ENCODE assay signal across 1 cellular context in the genomic region with DNA sequence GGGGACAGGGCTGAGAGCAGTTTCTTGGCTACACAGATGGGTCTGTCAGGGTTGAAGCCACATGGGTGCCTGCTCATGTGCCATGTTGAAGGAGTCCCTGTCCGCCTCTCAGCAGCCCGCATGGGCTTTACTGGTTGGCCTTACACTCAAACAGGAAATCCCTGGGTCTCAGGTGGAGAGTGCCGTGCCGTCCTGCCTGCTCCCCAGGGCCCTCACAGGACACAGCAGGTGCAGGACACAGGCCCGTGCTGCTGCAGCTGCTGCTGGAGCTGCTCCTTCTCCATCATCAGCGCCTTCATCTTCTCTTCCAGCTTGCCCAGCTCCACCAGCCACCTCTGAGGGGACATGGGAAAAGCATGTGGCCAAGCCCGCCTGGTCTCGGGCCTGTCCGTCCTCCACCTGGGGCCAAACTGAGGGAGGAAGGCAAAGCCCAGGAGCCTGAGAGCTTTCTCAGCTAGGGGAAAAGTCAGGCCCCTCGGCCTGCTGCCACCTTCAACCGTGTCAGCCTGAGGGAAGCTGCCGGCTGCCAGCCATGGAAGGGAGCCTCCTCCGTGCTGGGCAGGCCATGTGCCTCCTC.
TF ChIP-seq lines count a peak whose summit lies in the region.

No MANE protein-coding gene starts in this region.

TF ChIP-seq in HEK293, 187 proteins besides CTCF, POLR2A, EP300 and RAD21 (continued from another document):
- TF ChIP-seq, protein P1, sequence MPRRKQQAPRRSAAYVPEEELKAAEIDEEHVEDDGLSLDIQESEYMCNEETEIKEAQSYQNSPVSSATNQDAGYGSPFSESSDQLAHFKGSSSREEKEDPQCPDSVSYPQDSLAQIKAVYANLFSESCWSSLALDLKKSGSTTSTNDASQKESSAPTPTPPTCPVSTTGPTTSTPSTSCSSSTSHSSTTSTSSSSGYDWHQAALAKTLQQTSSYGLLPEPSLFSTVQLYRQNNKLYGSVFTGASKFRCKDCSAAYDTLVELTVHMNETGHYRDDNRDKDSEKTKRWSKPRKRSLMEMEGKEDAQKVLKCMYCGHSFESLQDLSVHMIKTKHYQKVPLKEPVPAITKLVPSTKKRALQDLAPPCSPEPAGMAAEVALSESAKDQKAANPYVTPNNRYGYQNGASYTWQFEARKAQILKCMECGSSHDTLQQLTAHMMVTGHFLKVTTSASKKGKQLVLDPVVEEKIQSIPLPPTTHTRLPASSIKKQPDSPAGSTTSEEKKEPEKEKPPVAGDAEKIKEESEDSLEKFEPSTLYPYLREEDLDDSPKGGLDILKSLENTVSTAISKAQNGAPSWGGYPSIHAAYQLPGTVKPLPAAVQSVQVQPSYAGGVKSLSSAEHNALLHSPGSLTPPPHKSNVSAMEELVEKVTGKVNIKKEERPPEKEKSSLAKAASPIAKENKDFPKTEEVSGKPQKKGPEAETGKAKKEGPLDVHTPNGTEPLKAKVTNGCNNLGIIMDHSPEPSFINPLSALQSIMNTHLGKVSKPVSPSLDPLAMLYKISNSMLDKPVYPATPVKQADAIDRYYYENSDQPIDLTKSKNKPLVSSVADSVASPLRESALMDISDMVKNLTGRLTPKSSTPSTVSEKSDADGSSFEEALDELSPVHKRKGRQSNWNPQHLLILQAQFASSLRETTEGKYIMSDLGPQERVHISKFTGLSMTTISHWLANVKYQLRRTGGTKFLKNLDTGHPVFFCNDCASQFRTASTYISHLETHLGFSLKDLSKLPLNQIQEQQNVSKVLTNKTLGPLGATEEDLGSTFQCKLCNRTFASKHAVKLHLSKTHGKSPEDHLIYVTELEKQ (tag by site-specific recombination; IDR thresholded peaks at IDR 0.05; ENCODE audit: borderline replicate concordance) = no peak
- TF ChIP-seq ZNF239 (tag by site-specific recombination; IDR thresholded peaks at IDR 0.05) (no peak), ZBTB26 (tag by site-specific recombination; optimal IDR thresholded peaks at IDR 0.05) (no peak), RBAK (tag by site-specific recombination; IDR thresholded peaks at IDR 0.05) (no peak), ZNF114 (tag by site-specific recombination; IDR thresholded peaks at IDR 0.05) (no peak), MEIS1 (CRISPR knock-in tag; IDR thresholded peaks at IDR 0.05; ENCODE audit: borderline replicate concordance) (no peak), ZNF449 (tag by site-specific recombination; IDR thresholded peaks at IDR 0.05) (0 out of 2 replicates have a peak, but pooled peaks have one; percentile 26)
